8 cellular contexts compared by ENCODE assay signal in the genomic region with DNA sequence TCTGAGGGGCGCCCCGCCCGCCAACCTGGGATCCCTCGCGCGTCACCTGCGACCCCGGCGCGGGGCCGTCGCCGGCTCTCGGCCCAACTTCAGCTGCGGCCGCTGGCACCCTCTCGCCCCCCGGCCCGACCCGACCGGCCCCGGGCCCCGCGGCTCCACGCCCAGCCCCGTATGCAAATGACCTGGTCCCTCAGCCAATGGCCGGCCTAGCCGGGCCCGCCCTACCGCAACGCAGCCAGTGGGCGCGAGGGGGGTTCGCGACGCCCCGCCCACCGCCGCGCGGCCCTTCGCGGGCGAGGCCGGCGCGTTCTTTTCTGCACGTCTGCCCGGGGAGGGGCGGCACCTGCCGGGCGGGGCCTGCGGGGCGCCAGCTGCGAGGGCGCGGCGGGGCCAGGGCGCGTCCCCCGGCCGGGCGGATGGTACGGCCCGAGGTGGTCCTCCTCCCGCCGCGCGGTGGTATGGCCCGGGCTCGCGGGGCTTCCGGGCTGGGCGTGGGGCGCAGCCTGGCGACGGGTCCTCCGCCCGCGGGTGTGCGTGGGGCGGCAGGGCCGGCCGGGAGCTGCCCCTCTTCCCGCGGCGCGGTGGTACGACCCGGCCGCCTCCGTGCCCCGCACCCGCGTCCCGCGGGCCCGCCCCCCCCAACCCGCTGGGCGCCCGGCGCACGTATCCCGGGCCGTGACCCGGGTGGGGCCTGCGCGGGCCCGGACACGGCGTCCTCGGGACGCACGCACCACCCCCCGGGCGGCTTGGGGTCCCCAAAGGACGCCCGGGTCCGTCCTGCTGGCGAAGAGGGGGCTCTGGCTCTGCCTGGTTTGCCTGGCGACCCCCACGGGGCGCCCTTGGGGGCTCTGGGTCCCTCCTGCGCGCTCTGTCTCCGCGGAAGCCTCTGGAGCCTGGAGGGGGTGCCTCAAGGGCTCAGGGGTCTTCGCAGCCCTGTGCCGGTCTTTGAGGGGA. TPM values are rescaled to one million over a fixed set of nuclear protein-coding genes. Genes with fewer than 3 reads are reported as not detected.
DNase-seq lines count a peak whose midpoint lies in the region; ATAC-seq and TF ChIP-seq lines count a peak whose summit lies in the region.

No MANE protein-coding gene starts in this region.

- peak overlapping the region; percentile 87 for H3K4me3 Mint-ChIP-seq in activated naive CD8-positive, alpha-beta T cell treated with anti-CD3 and anti-CD28 coated beads, Interleukin-2, amount 10 ng/mL, durations not matched to agents 7 days and 5 days
- peak overlapping the region; percentile 78 for H3K4me3 Mint-ChIP-seq in type B pancreatic cell

- peaks cover 6% of the 10 kb centered on the region for H3K27me3 Mint-ChIP-seq in activated naive CD8-positive, alpha-beta T cell treated with anti-CD3 and anti-CD28 coated beads, Interleukin-2, amount 10 ng/mL, durations not matched to agents 7 days and 5 days
- no peaks in the 10 kb centered on the region for H3K27me3 Mint-ChIP-seq in type B pancreatic cell

- ATAC-seq in HG02759 (IDR thresholded peaks at IDR 0.05; ENCODE audit: unreplicated experiment): peak; percentile 90
- peak; percentile 93 for ATAC-seq in activated naive CD8-positive, alpha-beta T cell treated with anti-CD3 and anti-CD28 coated beads, Interleukin-2, amount 10 ng/mL, durations not matched to agents 7 days and 5 days (ENCODE audit: low read depth)

- peak overlapping the region; percentile 69 for H3K4me3 ChIP-seq in GM12875 (ENCODE audit: low read depth, low read length)

- H3K36me3 Mint-ChIP-seq in activated naive CD8-positive, alpha-beta T cell treated with anti-CD3 and anti-CD28 coated beads, Interleukin-2, amount 10 ng/mL, durations not matched to agents 7 days and 5 days: peaks cover 7% of the 10 kb centered on the region
- H3K36me3 Mint-ChIP-seq in type B pancreatic cell: no peaks in the 10 kb centered on the region

- TF ChIP-seq CTCF in GM12875 (IDR thresholded peaks at IDR 0.05; ENCODE audit: borderline replicate concordance, insufficient read depth, low read depth, low read length) (no peak), type B pancreatic cell (conservative IDR thresholded peaks at IDR 0.05) (no peak)

- H3K27ac Mint-ChIP-seq in activated naive CD8-positive, alpha-beta T cell treated with anti-CD3 and anti-CD28 coated beads, Interleukin-2, amount 10 ng/mL, durations not matched to agents 7 days and 5 days: peak overlapping the region; percentile 83
- H3K27ac Mint-ChIP-seq in type B pancreatic cell: peak overlapping the region; percentile 67

- POLR2A ChIA-PET in activated naive CD8-positive, alpha-beta T cell treated with anti-CD3 and anti-CD28 coated beads, Interleukin-2, amount 10 ng/mL, durations not matched to agents 7 days and 5 days (lab: Charles Lee): interaction anchor here (0.6 to 3.4 kb wide), 12 partner anchors 9 to 275 kb away, joined by 3 to 18 read pairs (median 4); a partner anchor contains a TSS

- H3K4me1 Mint-ChIP-seq in activated naive CD8-positive, alpha-beta T cell treated with anti-CD3 and anti-CD28 coated beads, Interleukin-2, amount 10 ng/mL, durations not matched to agents 7 days and 5 days: peaks cover 4% of the 10 kb centered on the region
- H3K4me1 Mint-ChIP-seq in type B pancreatic cell (ENCODE audit: unreplicated experiment): no peaks in the 10 kb centered on the region

- no peaks in the 10 kb centered on the region for H3K9me3 Mint-ChIP-seq in activated naive CD8-positive, alpha-beta T cell treated with anti-CD3 and anti-CD28 coated beads, Interleukin-2, amount 10 ng/mL, durations not matched to agents 7 days and 5 days
- H3K9me3 Mint-ChIP-seq in type B pancreatic cell: no peaks in the 10 kb centered on the region

- DNase-seq in NCI-H128 (lab: John Stamatoyannopoulos, UW; ENCODE audit: unreplicated experiment) (peak; percentile 92), SKM-1 treated with dmso at 0.1 percent for 144 hours (lab: John Stamatoyannopoulos, UW; ENCODE audit: unreplicated experiment) (peak; percentile 84), cardiac septum (ENCODE audit: low spot score) (peak; percentile 96), posterior cingulate gyrus (peak; percentile 80 to 99 (median 90)), type B pancreatic cell (ENCODE audit: extremely low spot score, unreplicated experiment) (peak; percentile 96)
- peak; percentile 99 for DNase-seq in activated naive CD8-positive, alpha-beta T cell treated with anti-CD3 and anti-CD28 coated beads, Interleukin-2, amount 10 ng/mL, durations not matched to agents 7 days and 5 days

- intact Hi-C loops in cardiac septum (cut with DNase I) (no loop called here), posterior cingulate gyrus (cut with DNase I) (no loop called here)

RNA-seq across cellular contexts. Expression of a gene that starts 7.7 kb away (rescaled TPM):
- total RNA-seq in activated naive CD8-positive, alpha-beta T cell treated with anti-CD3 and anti-CD28 coated beads, Interleukin-2, amount 10 ng/mL, durations not matched to agents 7 days and 5 days: 10 to 100 TPM; 55.4 to 58.9 TPM
- 20.9 TPM for total RNA-seq in cardiac septum
- total RNA-seq in type B pancreatic cell (ENCODE audit: low replicate concordance): 38.7 and 40.8 TPM in 2 replicates

RNA-seq across cellular contexts. Expression of a gene that starts 7.8 kb away (rescaled TPM):
- 10 to 100 TPM; 36.5 to 41.0 TPM for total RNA-seq in activated naive CD8-positive, alpha-beta T cell treated with anti-CD3 and anti-CD28 coated beads, Interleukin-2, amount 10 ng/mL, durations not matched to agents 7 days and 5 days
- total RNA-seq in cardiac septum (2.6 TPM), type B pancreatic cell (ENCODE audit: low replicate concordance) (35.7 and 75.8 TPM in 2 replicates)

RNA-seq across cellular contexts. Expression of a gene that starts 8.0 kb away (rescaled TPM):
- total RNA-seq in activated naive CD8-positive, alpha-beta T cell treated with anti-CD3 and anti-CD28 coated beads, Interleukin-2, amount 10 ng/mL, durations not matched to agents 7 days and 5 days: 1 to 10 TPM; 2.5 to 2.7 TPM
- total RNA-seq in cardiac septum: 0.40 TPM
- 6.7 and 7.2 TPM in 2 replicates for total RNA-seq in type B pancreatic cell (ENCODE audit: low replicate concordance)

RNA-seq across cellular contexts. Expression of a gene that starts 31.3 kb away (rescaled TPM):
- total RNA-seq in activated naive CD8-positive, alpha-beta T cell treated with anti-CD3 and anti-CD28 coated beads, Interleukin-2, amount 10 ng/mL, durations not matched to agents 7 days and 5 days: 1 to 10 TPM; 4.3 to 4.7 TPM
- total RNA-seq in cardiac septum (0.38 TPM), type B pancreatic cell (ENCODE audit: low replicate concordance) (1.7 and 1.8 TPM in 2 replicates)

RNA-seq across cellular contexts. Expression of a gene that starts 33.2 kb away (rescaled TPM):
- 10 to 100 TPM; 47.6 to 49.9 TPM for total RNA-seq in activated naive CD8-positive, alpha-beta T cell treated with anti-CD3 and anti-CD28 coated beads, Interleukin-2, amount 10 ng/mL, durations not matched to agents 7 days and 5 days
- 75.9 TPM for total RNA-seq in cardiac septum
- 54.6 and 63.1 TPM in 2 replicates for total RNA-seq in type B pancreatic cell (ENCODE audit: low replicate concordance)

Comparison
In these comparisons a context has a peak if more than half of its experiments do, and no peak if none do; other contexts are left out.
1. Peak in every context shown above with its lines: DNase-seq, ATAC-seq and H3K4me3 ChIP-seq.
2. RNA of a gene that starts 7.8 kb away (total RNA-seq): 36.5 to 41.0 TPM in activated naive CD8-positive, alpha-beta T cell treated with anti-CD3 and anti-CD28 coated beads, Interleukin-2, amount 10 ng/mL, durations not matched to agents 7 days and 5 days and 35.7 to 75.8 TPM in type B pancreatic cell; 2.6 TPM in cardiac septum (single experiment); every median in the first group is over 10 times any median in the second.